18 cellular contexts compared by ENCODE assay signal in genomic region chr3:72354486-72354885, GRCh38.
DNase-seq lines count a peak whose midpoint lies in the region; FAIRE-seq and TF ChIP-seq lines count a peak whose summit lies in the region.
"Had no signal": no experiment of that assay in that cellular context is flagged by ENCODE, and none has a peak within 500 bp of the region (broad histone marks: within the 10 kb centered on the region; RNA-seq: fewer than 3 reads in every experiment).

No MANE protein-coding gene starts in this region.

- H2BK15ac ChIP-seq in H1 (ENCODE audit: low read length) = no peak overlapping the region

- peak; percentile 20 for FAIRE-seq in GM12891 (lab: Jason Lieb, UNC)
- FAIRE-seq in H1 (lab: Jason Lieb, UNC) = no peak
- FAIRE-seq: GM12878, GM18507 had no signal

- H3K79me1 ChIP-seq in H1 (ENCODE audit: low read depth, low read length) = no peaks in the 10 kb centered on the region

- CTCF ChIA-PET in H1 (lab: Charles Lee; ENCODE audit: partially characterized antibody) = interaction anchor here (0.6 kb wide), 2 partner anchors 316 to 460 kb away, joined by 3 read pairs; no protein-coding TSS in a partner anchor

- H3K23me2 ChIP-seq in H1 (ENCODE audit: low read depth, low read length) = no peaks in the 10 kb centered on the region

- H2AFZ ChIP-seq in Loucy (ENCODE audit: low read length) = no peak overlapping the region
- H2AFZ ChIP-seq in H1 (ENCODE audit: low read length) = no peak overlapping the region
- H2AFZ ChIP-seq in smooth muscle cell (ENCODE audit: low read depth) = no peak overlapping the region

- H4K91ac ChIP-seq in H1 (replicated peaks; ENCODE audit: insufficient read length, low read length) = no peak overlapping the region

- no peak overlapping the region for H3K18ac ChIP-seq in H1 (ENCODE audit: extremely low read depth, low read length)

- H3K36me3 ChIP-seq in Loucy (ENCODE audit: insufficient read depth, low read length) (no peaks in the 10 kb centered on the region), H1 (ENCODE audit: control insufficient read depth in 2 of 4, insufficient read depth in 4 of 4, low read length in 3 of 4) (no peaks in the 10 kb centered on the region), smooth muscle cell (ENCODE audit: low read depth) (no peaks in the 10 kb centered on the region)

- H2BK5ac ChIP-seq in H1 (ENCODE audit: low read depth, low read length) = no peak overlapping the region

- no peak overlapping the region for H3K4ac ChIP-seq in H1 (replicated peaks; ENCODE audit: insufficient read length, low read depth, low read length)

- H2BK20ac ChIP-seq in H1 (ENCODE audit: low read length) = no peak overlapping the region

- 86% methylated on average over 1 of the region's 1 CpG; no CpG with 5 or more reads in 1 of the 2 experiments for WGBS in H1 (ENCODE audit: extremely low coverage in 1 of 2, insufficient coverage in 1 of 2, insufficient read length in 1 of 2, insufficient replicate concordance in 2 of 2, low coverage in 1 of 2, low lambda C conversion rate in 2 of 2, missing lambda C conversion rate in 1 of 2), 2 experiments
- WGBS in smooth muscle cell (ENCODE audit: low lambda C conversion rate) = 20% methylated on average over 1 of the region's 1 CpG

- H3K4me1 ChIP-seq in Loucy (ENCODE audit: insufficient read depth, low read length, poor library complexity, severe bottlenecking) (peaks cover 47% of the 10 kb centered on the region), H1 (replicated peaks in 1 of 4; ENCODE audit: control insufficient read depth in 3 of 4, insufficient read depth in 4 of 4, low read length in 3 of 4) (no peaks in the 10 kb centered on the region), smooth muscle cell (ENCODE audit: low read depth) (peaks cover 4% of the 10 kb centered on the region)

- H3K14ac ChIP-seq in H1 (ENCODE audit: insufficient read length) = no peak overlapping the region

- peak overlapping the region; percentile 57 for H3K4me2 ChIP-seq in Loucy (ENCODE audit: low read depth, low read length, poor library complexity, severe bottlenecking)
- no peak overlapping the region for H3K4me2 ChIP-seq in H1 (ENCODE audit: insufficient read depth in 1 of 2, low read depth in 2 of 2, low read length in 2 of 2)
- peak overlapping the region; percentile 73 for H3K4me2 ChIP-seq in smooth muscle cell

- DNase-seq in GM12891 (ENCODE audit: insufficient read length, low spot score) = no peak
- DNase-seq in H1 (ENCODE audit: low read depth in 1 of 2, low spot score in 2 of 2) = no peak
- DNase-seq in smooth muscle cell (lab: John Stamatoyannopoulos, UW; ENCODE audit: unreplicated experiment) = no peak
- DNase-seq in NK-92 treated with Interleukin-12 subunit alpha and Interleukin-12 subunit beta, amount 100 ng/mL, for 24 hours (lab: John Stamatoyannopoulos, UW) = no peak
- no peak for DNase-seq in EL
- DNase-seq in NCI-H510A (lab: John Stamatoyannopoulos, UW) = no peak
- DNase-seq: Caco-2; CD4-positive, CD25-positive, alpha-beta regulatory T cell; DMS153; DND-41; GDM1; GOT3; H7; HCEC 1CT had no signal

- H2BK120ac ChIP-seq in H1 (replicated peaks; ENCODE audit: low read depth, low read length) = no peak overlapping the region

- no peak overlapping the region for H4K8ac ChIP-seq in H1 (ENCODE audit: extremely low read depth, insufficient read depth, low read length)

- TF ChIP-seq POLR2A in GM12891 (IDR thresholded peaks at IDR 0.05; ENCODE audit: low read depth, low read length) (no peak), H1 (IDR thresholded peaks at IDR 0.05; ENCODE audit: control extremely low read depth in 1 of 2, low read depth in 2 of 2, low read length in 2 of 2) (no peak)

- no peaks in the 10 kb centered on the region for H3K9me2 ChIP-seq in Loucy (replicated peaks; ENCODE audit: low read depth, low read length)

- H3K79me2 ChIP-seq in Loucy (ENCODE audit: insufficient read depth, low read length) (no peaks in the 10 kb centered on the region), H1 (ENCODE audit: control insufficient read depth in 1 of 2, insufficient read depth in 2 of 2, low read length in 2 of 2) (no peaks in the 10 kb centered on the region), smooth muscle cell (ENCODE audit: low read depth) (no peaks in the 10 kb centered on the region)

- TF ChIP-seq CTCF in Loucy (conservative IDR thresholded peaks at IDR 0.05; ENCODE audit: low read length) (no peak), H1 (IDR thresholded peaks at IDR 0.05; ENCODE audit: control extremely low read depth in 1 of 3, insufficient read depth in 1 of 3, low read depth in 1 of 3, low read length in 3 of 3) (no peak), smooth muscle cell (IDR thresholded peaks at IDR 0.05; ENCODE audit: borderline replicate concordance, insufficient read depth, poor library complexity, severe bottlenecking) (no peak)

- H3K56ac ChIP-seq in H1 (replicated peaks; ENCODE audit: insufficient read length, low read depth, low read length) = no peak overlapping the region

- H4K5ac ChIP-seq in H1 (ENCODE audit: insufficient read length, low read depth, low read length) = no peak overlapping the region

- H3K4me3 ChIP-seq in Loucy (ENCODE audit: low read length, poor library complexity, severe bottlenecking) (peak overlapping the region; percentile 24), H1 (ENCODE audit: extremely low read depth in 1 of 4, insufficient read depth in 2 of 4, low read depth in 3 of 4, low read length in 4 of 4) (no peak overlapping the region), smooth muscle cell (no peak overlapping the region)
- H3K4me3 ChIP-seq: GM12878 had no signal

- POLR2A ChIA-PET in H1 (lab: Charles Lee; ENCODE audit: partially characterized antibody) = interaction anchor here (1.0 kb wide), 1 partner anchor 13 kb away, joined by 4 read pairs; no protein-coding TSS in a partner anchor

- H3K27me3 ChIP-seq in Loucy (ENCODE audit: insufficient read depth, low read length, poor library complexity, severe bottlenecking) (no peaks in the 10 kb centered on the region), H1 (replicated peaks in 1 of 4; ENCODE audit: control insufficient read depth in 3 of 4, extremely low read depth in 1 of 4, insufficient read depth in 3 of 4, low read length in 3 of 4) (no peaks in the 10 kb centered on the region), smooth muscle cell (ENCODE audit: low read depth) (no peaks in the 10 kb centered on the region)

- H3K9ac ChIP-seq in Loucy (ENCODE audit: low read depth, low read length, poor library complexity, severe bottlenecking) = peak overlapping the region; percentile 49
- no peak overlapping the region for H3K9ac ChIP-seq in H1 (replicated peaks in 1 of 4; ENCODE audit: extremely low read depth in 1 of 4, low read depth in 3 of 4, low read length in 3 of 4)
- H3K9ac ChIP-seq in smooth muscle cell (ENCODE audit: low read depth) = no peak overlapping the region

- H3K27ac ChIP-seq in H1 (ENCODE audit: low read depth, low read length) = no peak overlapping the region
- H3K27ac ChIP-seq in smooth muscle cell (ENCODE audit: low read depth) = peak overlapping the region; percentile 63
- H3K27ac ChIP-seq: C4-2B had no signal

- 0 out of 2 replicates have a peak overlapping the region, but pooled peaks have one; percentile 39 for H2BK12ac ChIP-seq in H1 (ENCODE audit: low read depth, low read length)

- no peak overlapping the region for H3K23ac ChIP-seq in H1 (ENCODE audit: insufficient read length)

- no peaks in the 10 kb centered on the region for H3K9me3 ChIP-seq in Loucy (ENCODE audit: insufficient read depth, low read depth, low read length)
- no peaks in the 10 kb centered on the region for H3K9me3 ChIP-seq in H1 (ENCODE audit: insufficient read depth in 2 of 2, low read depth in 1 of 2, low read length in 1 of 2)
- H3K9me3 ChIP-seq in smooth muscle cell (replicated peaks; ENCODE audit: low read depth) = no peaks in the 10 kb centered on the region
- H3K9me3 ChIP-seq: Caco-2 had no signal

- no peak overlapping the region for H2AK5ac ChIP-seq in H1 (ENCODE audit: low read depth, low read length)

- no peaks in the 10 kb centered on the region for H4K20me1 ChIP-seq in Loucy (ENCODE audit: insufficient read depth, low read length, poor library complexity, severe bottlenecking)
- no peaks in the 10 kb centered on the region for H4K20me1 ChIP-seq in H1 (replicated peaks in 1 of 2; ENCODE audit: control insufficient read depth in 1 of 2, insufficient read depth in 2 of 2, low read length in 2 of 2)
- H4K20me1 ChIP-seq in smooth muscle cell (ENCODE audit: low read depth) = no peaks in the 10 kb centered on the region

- TF ChIP-seq EP300 in H1 (IDR thresholded peaks at IDR 0.05; ENCODE audit: borderline replicate concordance in 1 of 2, low read depth in 2 of 2, low read length in 2 of 2) = no peak

- no peak for TF ChIP-seq RAD21 in H1 (IDR thresholded peaks at IDR 0.05 in 1 of 2, conservative IDR thresholded peaks at IDR 0.05 in 1 of 2; ENCODE audit: low read depth in 2 of 2, low read length in 2 of 2)

- peaks cover 7% of the 10 kb centered on the region; the same call in 1 of the 2 replicates for H3F3A ChIP-seq in Loucy (ENCODE audit: low read depth)
- H3F3A ChIP-seq in smooth muscle cell (ENCODE audit: low read depth) = no peaks in the 10 kb centered on the region

TF ChIP-seq in GM12891, 5 proteins besides CTCF, POLR2A, EP300 and RAD21:
- TF ChIP-seq POLR2AphosphoS5 (IDR thresholded peaks at IDR 0.05; ENCODE audit: low read depth, low read length) (no peak), POU2F2 (IDR thresholded peaks at IDR 0.05; ENCODE audit: low read depth, low read length) (no peak), PAX5 (IDR thresholded peaks at IDR 0.05; ENCODE audit: insufficient read depth, low read length, severe bottlenecking) (no peak), TAF1 (IDR thresholded peaks at IDR 0.05; ENCODE audit: low read depth, low read length) (no peak), SPI1 (IDR thresholded peaks at IDR 0.05; ENCODE audit: low read depth, low read length) (no peak)

TF ChIP-seq in H1, 55 proteins besides CTCF, POLR2A, EP300 and RAD21 (continues in another document):
- TF ChIP-seq TBP (IDR thresholded peaks at IDR 0.05; ENCODE audit: low read depth, low read length) = no peak
- no peak for TF ChIP-seq YY1 (IDR thresholded peaks at IDR 0.05; ENCODE audit: low read depth, low read length)
- TF ChIP-seq POU5F1 (IDR thresholded peaks at IDR 0.05; ENCODE audit: low read depth, low read length) = no peak
- TF ChIP-seq ASH2L (IDR thresholded peaks at IDR 0.05; ENCODE audit: low read length) = no peak
- no peak for TF ChIP-seq NANOG (IDR thresholded peaks at IDR 0.05; ENCODE audit: insufficient read depth, low read depth, low read length, poor library complexity, severe bottlenecking)
- no peak for TF ChIP-seq SIX5 (IDR thresholded peaks at IDR 0.05; ENCODE audit: low read depth, low read length)
- no peak for TF ChIP-seq KDM4A (IDR thresholded peaks at IDR 0.05; ENCODE audit: low read depth, low read length, severe bottlenecking)
- TF ChIP-seq ZNF274 (IDR thresholded peaks at IDR 0.05; ENCODE audit: borderline replicate concordance, extremely low read depth, low read length) = no peak
- no peak for TF ChIP-seq RBBP5 (IDR thresholded peaks at IDR 0.05; ENCODE audit: borderline replicate concordance, low read depth, low read length)
- TF ChIP-seq FOSL1 (IDR thresholded peaks at IDR 0.05; ENCODE audit: insufficient read depth, low read depth, low read length) = no peak

Comparison
In these comparisons a context has a peak if more than half of its experiments do, and no peak if none do; other contexts are left out.
1. H3K4me2 ChIP-seq: peak in Loucy (single experiment) and smooth muscle cell (single experiment); none in H1 (0 of 2).